In genomic region chr1:205706601-205707502, GRCh38 we compare ENCODE assay signal across 20 cellular contexts. TPM values are rescaled to one million over a fixed set of nuclear protein-coding genes. Genes with fewer than 3 reads are reported as not detected.
DNase-seq lines count a peak whose midpoint lies in the region; ATAC-seq and TF ChIP-seq lines count a peak whose summit lies in the region.
"Had no signal": no experiment of that assay in that cellular context is flagged by ENCODE, and none has a peak within 500 bp of the region (broad histone marks: within the 10 kb centered on the region; RNA-seq: fewer than 3 reads in every experiment).

No MANE protein-coding gene starts in this region.

- no peak overlapping the region for H3K4me2 ChIP-seq in osteoblast (ENCODE audit: insufficient read depth, low read length)

- TF ChIP-seq POLR2A in GM18505 (IDR thresholded peaks at IDR 0.05; ENCODE audit: borderline replicate concordance, extremely low read depth, insufficient read depth, insufficient read length) = no peak

- H3K4me1 Mint-ChIP-seq in activated CD4-positive, alpha-beta T cell treated with anti-CD3 and anti-CD28 coated beads, Interleukin-2, amount 10 ng/mL, durations not matched to agents 24 days and 14 days = peaks cover 17% of the 10 kb centered on the region
- H3K4me1 Mint-ChIP-seq in endothelial cell (ENCODE audit: unreplicated experiment) = peaks cover 39% of the 10 kb centered on the region

- no peaks in the 10 kb centered on the region for H3K9me3 Mint-ChIP-seq in activated CD4-positive, alpha-beta T cell treated with anti-CD3 and anti-CD28 coated beads, Interleukin-2, amount 10 ng/mL, durations not matched to agents 24 days and 14 days
- no peaks in the 10 kb centered on the region for H3K9me3 Mint-ChIP-seq in endothelial cell (ENCODE audit: unreplicated experiment)
- H3K9me3 Mint-ChIP-seq: CD8-positive, alpha-beta memory T cell had no signal

- peak overlapping the region; percentile 54 for H3K27ac Mint-ChIP-seq in activated CD4-positive, alpha-beta T cell treated with anti-CD3 and anti-CD28 coated beads, Interleukin-2, amount 10 ng/mL, durations not matched to agents 24 days and 14 days
- peak overlapping the region; percentile 80 for H3K27ac Mint-ChIP-seq in endothelial cell (ENCODE audit: unreplicated experiment)

- peaks cover 5% of the 10 kb centered on the region for H4K20me1 ChIP-seq in osteoblast (ENCODE audit: insufficient read depth, low read length)

- peaks cover 38% of the 10 kb centered on the region for H3K36me3 ChIP-seq in osteoblast (ENCODE audit: insufficient read depth, low read length)
- H3K36me3 ChIP-seq: upper lobe of right lung had no signal

- no peaks in the 10 kb centered on the region for H3K79me2 ChIP-seq in osteoblast (ENCODE audit: insufficient read depth, low read length)

- H2AFZ ChIP-seq in osteoblast (ENCODE audit: low read length) = no peak overlapping the region

- no peaks in the 10 kb centered on the region for H3K27me3 Mint-ChIP-seq in activated CD4-positive, alpha-beta T cell treated with anti-CD3 and anti-CD28 coated beads, Interleukin-2, amount 10 ng/mL, durations not matched to agents 24 days and 14 days
- H3K27me3 Mint-ChIP-seq in endothelial cell (ENCODE audit: unreplicated experiment) = peaks cover 4% of the 10 kb centered on the region
- H3K27me3 Mint-ChIP-seq: CD8-positive, alpha-beta memory T cell had no signal

- H3K36me3 Mint-ChIP-seq in activated CD4-positive, alpha-beta T cell treated with anti-CD3 and anti-CD28 coated beads, Interleukin-2, amount 10 ng/mL, durations not matched to agents 24 days and 14 days (ENCODE audit: low read depth) = peaks cover 28% of the 10 kb centered on the region
- peaks cover 6% of the 10 kb centered on the region for H3K36me3 Mint-ChIP-seq in endothelial cell (ENCODE audit: low read depth, unreplicated experiment)

- peaks cover 6% of the 10 kb centered on the region for H3K4me1 ChIP-seq in osteoblast (ENCODE audit: insufficient read depth, low read length)

- intact Hi-C loops in activated CD4-positive, alpha-beta T cell treated with anti-CD3 and anti-CD28 coated beads, Interleukin-2, amount 10 ng/mL, durations not matched to agents 24 days and 14 days (cut with micrococcal nuclease) = no loop called here

- no peak overlapping the region for H3K4me3 ChIP-seq in osteoblast (ENCODE audit: insufficient read depth, low read length)
- H3K4me3 ChIP-seq: GM12878, MG63, upper lobe of right lung had no signal

- ATAC-seq in GM18505 (IDR thresholded peaks at IDR 0.05; ENCODE audit: unreplicated experiment) = no peak
- ATAC-seq: GM12878, upper lobe of right lung had no signal

- TF ChIP-seq CTCF in endothelial cell (IDR thresholded peaks at IDR 0.05; ENCODE audit: unreplicated experiment) (no peak), osteoblast (IDR thresholded peaks at IDR 0.05; ENCODE audit: extremely low read depth, low read depth, low read length) (no peak)

- no peak overlapping the region for H3K4me3 Mint-ChIP-seq in activated CD4-positive, alpha-beta T cell treated with anti-CD3 and anti-CD28 coated beads, Interleukin-2, amount 10 ng/mL, durations not matched to agents 24 days and 14 days
- no peak overlapping the region for H3K4me3 Mint-ChIP-seq in endothelial cell (ENCODE audit: unreplicated experiment)
- H3K4me3 Mint-ChIP-seq: CD8-positive, alpha-beta memory T cell had no signal

- H3K9me3 ChIP-seq in osteoblast (ENCODE audit: low read depth, low read length) = no peaks in the 10 kb centered on the region
- H3K9me3 ChIP-seq: MG63, upper lobe of right lung had no signal

- H3K27ac ChIP-seq in osteoblast (ENCODE audit: low read depth, low read length) = no peak overlapping the region
- H3K27ac ChIP-seq: upper lobe of right lung had no signal

- H3K27me3 ChIP-seq in osteoblast (ENCODE audit: insufficient read depth, low read length) = no peaks in the 10 kb centered on the region
- H3K27me3 ChIP-seq: MG63, upper lobe of right lung had no signal

- DNase-seq in activated CD4-positive, alpha-beta T cell treated with anti-CD3 and anti-CD28 coated beads, Interleukin-2, amount 10 ng/mL, durations not matched to agents 24 days and 14 days = no peak
- no peak for DNase-seq in activated CD4-positive, alpha-beta T cell treated with anti-CD3 and anti-CD28 coated beads for 48 hours
- DNase-seq in NOMO-1 treated with DMSO at 0.1 percent for 48 hours (lab: John Stamatoyannopoulos, UW; ENCODE audit: unreplicated experiment) = peak; percentile 86
- no peak for DNase-seq in endothelial cell (ENCODE audit: low spot score)
- peak; percentile 17 for DNase-seq in osteoblast (ENCODE audit: insufficient read length, low spot score, missing footprints)
- DNase-seq in DMS 273 (lab: John Stamatoyannopoulos, UW; ENCODE audit: unreplicated experiment) = no peak
- no peak for DNase-seq in NCI-H446 (lab: John Stamatoyannopoulos, UW)
- DNase-seq: activated CD4-positive, alpha-beta T cell treated with anti-CD3 and anti-CD28 coated beads, Interleukin-2, amount 50 U/mL, for 4 hours; activated effector memory CD4-positive, alpha-beta T cell treated with Interleukin-2 at 50 U/mL for 16 hours; CD8-positive, alpha-beta memory T cell; glutamatergic neuron; HCEC 1CT; islet precursor cell; MG63; midbrain; NCI-H2081; NCI-H82; upper lobe of right lung had no signal

RNA-seq across cellular contexts. Expression of gene SLC45A3, which starts 26.5 kb away (rescaled TPM):
- 1.0 and 1.1 TPM in 2 replicates for total RNA-seq in activated CD4-positive, alpha-beta T cell treated with anti-CD3 and anti-CD28 coated beads, Interleukin-2, amount 10 ng/mL, durations not matched to agents 24 days and 14 days
- total RNA-seq in endothelial cell (ENCODE audit: unreplicated experiment) (9.2 TPM), osteoblast (1.1 and 1.5 TPM in 2 replicates)

RNA-seq across cellular contexts. Expression of gene NUCKS1, which starts 43.1 kb away (rescaled TPM):
- 161 and 188 TPM in 2 replicates for total RNA-seq in activated CD4-positive, alpha-beta T cell treated with anti-CD3 and anti-CD28 coated beads, Interleukin-2, amount 10 ng/mL, durations not matched to agents 24 days and 14 days
- total RNA-seq in endothelial cell (ENCODE audit: unreplicated experiment) (170 TPM), osteoblast (132 and 140 TPM in 2 replicates)

Comparison
In these comparisons a context has a peak if more than half of its experiments do, and no peak if none do; other contexts are left out.
1. DNase-seq: peak in NOMO-1 treated with DMSO at 0.1 percent for 48 hours (single experiment) and osteoblast (single experiment); none in activated CD4-positive, alpha-beta T cell treated with anti-CD3 and anti-CD28 coated beads, Interleukin-2, amount 10 ng/mL, durations not matched to agents 24 days and 14 days (single experiment), activated CD4-positive, alpha-beta T cell treated with anti-CD3 and anti-CD28 coated beads for 48 hours (single experiment), endothelial cell (single experiment), DMS 273 (single experiment) and NCI-H446 (0 of 2).